ENCODE assay signal across 24 cellular contexts in the genomic region with DNA sequence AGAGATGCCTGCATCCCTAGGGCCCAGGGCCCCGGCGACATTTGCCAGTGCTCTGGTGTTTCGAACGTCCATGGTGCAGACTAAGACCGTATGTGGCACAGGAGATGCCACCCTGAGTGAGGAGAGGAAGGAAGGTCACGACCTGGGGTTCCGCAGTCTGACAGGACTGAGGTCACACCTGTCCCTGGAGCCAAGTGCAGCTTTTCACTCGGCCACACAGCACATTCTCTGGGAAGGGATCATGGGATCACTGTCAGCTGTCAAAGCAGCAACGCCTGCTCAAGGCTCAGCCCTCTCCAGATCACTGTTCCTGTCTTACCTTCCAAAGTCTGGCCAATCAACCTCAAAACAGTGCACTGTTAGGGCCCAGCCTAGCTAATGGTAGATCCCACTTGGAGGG.
"Had no signal": no experiment of that assay in that cellular context is flagged by ENCODE, and none has a peak within 500 bp of the region (broad histone marks: within the 10 kb centered on the region; RNA-seq: fewer than 3 reads in every experiment).

No MANE protein-coding gene starts in this region.

- ATAC-seq: esophagus mucosa; gastrocnemius medialis; left lung; lower lobe of right lung; right lobe of liver; stimulated activated effector memory CD8-positive, alpha-beta T cell treated with anti-CD3 and anti-CD28 coated beads, Interleukin-12 subunit alpha, Interleukin-12 subunit beta, amount 100 ng/mL, for 72 hours had no signal

- H3K9me3 ChIP-seq: colonic mucosa, gastrocnemius medialis, left lung, lower lobe of right lung, prostate gland, right lobe of liver, stomach, thyroid gland, vagina had no signal

- H3K4me1 ChIP-seq: colonic mucosa, gastrocnemius medialis, left lung, lower lobe of right lung, prostate gland, right lobe of liver, stomach, thyroid gland had no signal

- DNase-seq: effector CD8-positive, alpha-beta T cell; endodermal cell; foreskin fibroblast; gastrocnemius medialis; left cardiac atrium; left lung; lower lobe of right lung; naive B cell; nucleus accumbens; right lobe of liver; stimulated activated CD4-positive, alpha-beta T cell treated with anti-CD3 and anti-CD28 coated beads, Interleukin-2, amount 100 ng/mL, for 24 hours; stimulated activated CD4-positive, alpha-beta T cell treated with anti-CD3 and anti-CD28 coated beads, Interleukin-4, amount 100 ng/mL, for 24 hours; stimulated activated naive CD4-positive, alpha-beta T cell treated with Interleukin-2 at 50 U/mL for 16 hours; stomach; thyroid gland; trophoblast cell had no signal

- H3K4me2 ChIP-seq: hepatocyte, neural progenitor cell had no signal

- H3K79me2 ChIP-seq: hepatocyte had no signal

- H3K36me3 ChIP-seq: colonic mucosa, gastrocnemius medialis, left lung, lower lobe of right lung, neural progenitor cell, prostate gland, right lobe of liver, stomach, thyroid gland, vagina had no signal

- H2AFZ ChIP-seq: hepatocyte, neural progenitor cell had no signal

- H3K4me3 ChIP-seq: colonic mucosa, gastrocnemius medialis, hepatocyte, left lung, lower lobe of right lung, neural progenitor cell, prostate gland, right lobe of liver, stomach, thyroid gland, vagina had no signal

- H3K9ac ChIP-seq: neural progenitor cell had no signal

- H3K27ac ChIP-seq: colonic mucosa, epithelial cell of prostate, gastrocnemius medialis, hepatocyte, left lung, lower lobe of right lung, neural progenitor cell, prostate gland, right lobe of liver, stomach, thyroid gland, vagina had no signal

- H3K27me3 ChIP-seq: colonic mucosa, gastrocnemius medialis, hepatocyte, left lung, neural progenitor cell, right lobe of liver, stomach, thyroid gland, vagina had no signal
